20 cellular contexts compared by ENCODE assay signal in the genomic region with DNA sequence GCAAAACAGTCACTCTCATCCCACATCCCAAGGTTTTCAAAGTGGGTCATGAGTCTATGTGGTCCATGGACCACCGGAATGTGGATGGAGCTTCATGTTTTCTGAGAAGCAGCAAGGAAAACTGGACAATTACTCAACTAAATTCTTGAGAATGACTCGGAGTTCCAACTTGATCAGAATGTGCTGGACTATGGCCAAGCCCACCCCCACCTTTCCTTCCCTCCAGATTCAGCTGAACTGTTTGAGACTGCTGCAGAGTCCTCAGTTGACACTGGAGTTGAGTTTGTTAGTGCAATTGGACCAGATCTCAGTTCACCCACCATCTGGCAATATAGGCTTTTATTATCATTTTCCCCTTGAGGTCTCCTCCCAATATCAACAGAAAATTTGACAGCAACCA. TPM values are rescaled to one million over a fixed set of nuclear protein-coding genes. Genes with fewer than 3 reads are reported as not detected.
DNase-seq lines count a peak whose midpoint lies in the region; ATAC-seq and TF ChIP-seq lines count a peak whose summit lies in the region.
"Had no signal": no experiment of that assay in that cellular context is flagged by ENCODE, and none has a peak within 500 bp of the region (broad histone marks: within the 10 kb centered on the region; RNA-seq: fewer than 3 reads in every experiment).

No MANE protein-coding gene starts in this region.

- H3K4me3 ChIP-seq in HCT116 (replicated peaks in 1 of 2; ENCODE audit: low read depth in 1 of 2, low read length in 2 of 2) (no peak overlapping the region), astrocyte of the spinal cord (ENCODE audit: low read depth, low read length) (no peak overlapping the region), heart right ventricle (no peak overlapping the region), skeletal muscle cell (ENCODE audit: low read depth, low read length) (no peak overlapping the region)
- H3K4me3 ChIP-seq: colonic mucosa had no signal

- H3K4me2 ChIP-seq in HCT116 (ENCODE audit: low read length): peak overlapping the region; percentile 21

- no peak overlapping the region for H3K9ac ChIP-seq in HCT116 (ENCODE audit: low read length)

- POLR2A ChIA-PET in HCT116 (lab: Charles Lee): no interaction called here

- peak; percentile 52; the same call in 1 of the 2 replicates for ATAC-seq in HCT116
- ATAC-seq in heart right ventricle: peak; percentile 38 to 87 (median 76)
- ATAC-seq in GM18517 (IDR thresholded peaks at IDR 0.05; ENCODE audit: unreplicated experiment): no peak
- no peak for ATAC-seq in GM18870 (IDR thresholded peaks at IDR 0.05; ENCODE audit: unreplicated experiment)
- ATAC-seq: activated naive CD8-positive, alpha-beta T cell treated with anti-CD3 and anti-CD28 coated beads, Interleukin-2, amount 50 U/mL, for 24 hours; natural killer cell; Panc1 had no signal

- H3K9me3 ChIP-seq in HCT116 (ENCODE audit: control insufficient read depth in 1 of 2, insufficient read depth in 1 of 2, low read depth in 1 of 2, low read length in 2 of 2): no peaks in the 10 kb centered on the region
- H3K9me3 ChIP-seq in heart right ventricle: peaks cover 0 to 8% (median 0%) of the 10 kb centered on the region in 11 donors
- H3K9me3 ChIP-seq: colonic mucosa had no signal

- H3K79me2 ChIP-seq in HCT116 (ENCODE audit: insufficient read depth, low read length): no peaks in the 10 kb centered on the region

- H3K9me2 ChIP-seq in HCT116 (ENCODE audit: insufficient read depth): no peaks in the 10 kb centered on the region

- TF ChIP-seq CTCF in HCT116 (IDR thresholded peaks at IDR 0.05 in 2 of 3, conservative IDR thresholded peaks at IDR 0.05 in 1 of 3; ENCODE audit: borderline replicate concordance in 1 of 3, insufficient read depth in 1 of 3, low read depth in 2 of 3, low read length in 2 of 3) (no peak), astrocyte of the spinal cord (IDR thresholded peaks at IDR 0.05; ENCODE audit: low read depth, low read length) (no peak), heart right ventricle (IDR thresholded peaks at IDR 0.05) (no peak)

- 47 to 57% methylated on average over 2 of the region's 2 CpGs for WGBS in heart right ventricle, 2 donors

- H3K27ac ChIP-seq in HCT116 (ENCODE audit: low read depth, low read length) (no peak overlapping the region), heart right ventricle (peak overlapping the region in 8 of 10 donors; percentile 32 to 77 (median 66))
- H3K27ac ChIP-seq: colonic mucosa had no signal

- CTCF ChIA-PET in HCT116 (lab: Charles Lee): interaction anchor here (1.3 kb wide), 1 partner anchor 83 kb away, joined by 8 read pairs; no protein-coding TSS in a partner anchor

- no peak for TF ChIP-seq POLR2A in HCT116 (IDR thresholded peaks at IDR 0.05; ENCODE audit: borderline replicate concordance, extremely low read depth, insufficient read depth, insufficient read length)

- no peaks in the 10 kb centered on the region for H4K20me1 ChIP-seq in HCT116 (ENCODE audit: insufficient read depth)

- intact Hi-C loops in HCT116 (cut with micrococcal nuclease): no loop called here
- intact Hi-C loops in heart right ventricle (cut with DNase I): no loop called here

- H3K27me3 ChIP-seq in HCT116 (ENCODE audit: insufficient read depth, low read length) (no peaks in the 10 kb centered on the region), heart right ventricle (no peaks in the 10 kb centered on the region)
- H3K27me3 ChIP-seq: colonic mucosa had no signal

- TF ChIP-seq RAD21 in HCT116 (IDR thresholded peaks at IDR 0.05; ENCODE audit: low read depth): no peak

- peaks cover 5 to 29% of the 10 kb centered on the region in 2 experiments; a peak in 3 of 4 replicates for H3K4me1 ChIP-seq in HCT116 (ENCODE audit: control insufficient read depth in 1 of 2, insufficient read depth in 2 of 2, low read length in 2 of 2)
- H3K4me1 ChIP-seq in heart right ventricle: peaks cover 0 to 36% (median 8%) of the 10 kb centered on the region in 9 donors
- H3K4me1 ChIP-seq: colonic mucosa had no signal

- H2AFZ ChIP-seq in HCT116 (ENCODE audit: low read depth, low read length, poor library complexity, severe bottlenecking): no peak overlapping the region

- DNase-seq in HCT116 (ENCODE audit: low read depth, low spot score) (no peak), astrocyte of the spinal cord (ENCODE audit: low read depth, low spot score) (peak; percentile 29), heart right ventricle (peak; percentile 33 to 62), skeletal muscle cell (ENCODE audit: low read depth) (peak; percentile 73), NCI-H345 (lab: John Stamatoyannopoulos, UW) (no peak)
- DNase-seq in stimulated activated CD4-positive, alpha-beta T cell treated with anti-CD3 and anti-CD28 coated beads, Interleukin-2, amount 100 ng/mL, for 24 hours: no peak
- DNase-seq: activated CD4-positive, alpha-beta T cell treated with anti-CD3 and anti-CD28 coated beads, Interleukin-2, amount 50 U/mL, for 48 hours; activated naive CD8-positive, alpha-beta T cell treated with anti-CD3 and anti-CD28 coated beads, Interleukin-2, amount 50 U/mL, for 24 hours; C1 segment of cervical spinal cord; colonic mucosa; erythroblast; mammary epithelial cell; MM.1S; natural killer cell; NCI-H1930; NCI-H526 treated with DMSO at 0.1 percent for 48 hours; substantia nigra had no signal

- RAD21 ChIA-PET in HCT116 (lab: Charles Lee; ENCODE audit: low non-redundant PET in 1 of 2, low total read pairs in 2 of 2, uncharacterized antibody in 2 of 2, unreplicated experiment in 2 of 2): no interaction called here

- no TSS peak for BruUV-seq in HCT116 (replicated peaks; lab: Mats Ljungman, UMichigan)

- no peaks in the 10 kb centered on the region for H3K36me3 ChIP-seq in HCT116 (ENCODE audit: control insufficient read depth in 1 of 2, insufficient read depth in 2 of 2, low read length in 2 of 2)
- no peaks in the 10 kb centered on the region for H3K36me3 ChIP-seq in heart right ventricle
- H3K36me3 ChIP-seq: colonic mucosa had no signal

- in situ Hi-C loops in astrocyte of the spinal cord (cut with HindIII; ENCODE audit: low sequenced_read_pairs): no loop called here

TF ChIP-seq in HCT116, 20 proteins besides CTCF, POLR2A, EP300 and RAD21 (continues in another document):
- TF ChIP-seq TCF7L2 (IDR thresholded peaks at IDR 0.05; ENCODE audit: borderline replicate concordance, extremely low read depth, insufficient read depth, insufficient read length): no peak
- TF ChIP-seq JUND (IDR thresholded peaks at IDR 0.05): no peak
- no peak for TF ChIP-seq ZNF274 (IDR thresholded peaks at IDR 0.05; ENCODE audit: low read depth, low read length)
- TF ChIP-seq, protein P1, sequence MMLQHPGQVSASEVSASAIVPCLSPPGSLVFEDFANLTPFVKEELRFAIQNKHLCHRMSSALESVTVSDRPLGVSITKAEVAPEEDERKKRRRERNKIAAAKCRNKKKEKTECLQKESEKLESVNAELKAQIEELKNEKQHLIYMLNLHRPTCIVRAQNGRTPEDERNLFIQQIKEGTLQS (IDR thresholded peaks at IDR 0.05): no peak
- TF ChIP-seq SRF (IDR thresholded peaks at IDR 0.05; ENCODE audit: low read depth): no peak
- no peak for TF ChIP-seq POLR2AphosphoS5 (IDR thresholded peaks at IDR 0.05; ENCODE audit: low read depth, low read length)
- no peak for TF ChIP-seq ELF1 (IDR thresholded peaks at IDR 0.05; ENCODE audit: borderline replicate concordance, low read depth)
- TF ChIP-seq CBX3 (IDR thresholded peaks at IDR 0.05; ENCODE audit: low read depth): no peak
- TF ChIP-seq FOSL1 (IDR thresholded peaks at IDR 0.05; ENCODE audit: low read depth): no peak
- no peak for TF ChIP-seq EZH2 (IDR thresholded peaks at IDR 0.05)
- TF ChIP-seq EGR1 (IDR thresholded peaks at IDR 0.05; ENCODE audit: low read depth): no peak
- TF ChIP-seq, protein P2, sequence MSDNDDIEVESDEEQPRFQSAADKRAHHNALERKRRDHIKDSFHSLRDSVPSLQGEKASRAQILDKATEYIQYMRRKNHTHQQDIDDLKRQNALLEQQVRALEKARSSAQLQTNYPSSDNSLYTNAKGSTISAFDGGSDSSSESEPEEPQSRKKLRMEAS (IDR thresholded peaks at IDR 0.05): no peak
- TF ChIP-seq, protein P3, sequence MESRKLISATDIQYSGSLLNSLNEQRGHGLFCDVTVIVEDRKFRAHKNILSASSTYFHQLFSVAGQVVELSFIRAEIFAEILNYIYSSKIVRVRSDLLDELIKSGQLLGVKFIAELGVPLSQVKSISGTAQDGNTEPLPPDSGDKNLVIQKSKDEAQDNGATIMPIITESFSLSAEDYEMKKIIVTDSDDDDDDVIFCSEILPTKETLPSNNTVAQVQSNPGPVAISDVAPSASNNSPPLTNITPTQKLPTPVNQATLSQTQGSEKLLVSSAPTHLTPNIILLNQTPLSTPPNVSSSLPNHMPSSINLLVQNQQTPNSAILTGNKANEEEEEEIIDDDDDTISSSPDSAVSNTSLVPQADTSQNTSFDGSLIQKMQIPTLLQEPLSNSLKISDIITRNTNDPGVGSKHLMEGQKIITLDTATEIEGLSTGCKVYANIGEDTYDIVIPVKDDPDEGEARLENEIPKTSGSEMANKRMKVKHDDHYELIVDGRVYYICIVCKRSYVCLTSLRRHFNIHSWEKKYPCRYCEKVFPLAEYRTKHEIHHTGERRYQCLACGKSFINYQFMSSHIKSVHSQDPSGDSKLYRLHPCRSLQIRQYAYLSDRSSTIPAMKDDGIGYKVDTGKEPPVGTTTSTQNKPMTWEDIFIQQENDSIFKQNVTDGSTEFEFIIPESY (IDR thresholded peaks at IDR 0.05; ENCODE audit: extremely low read depth, insufficient replicate concordance, low read length): no peak
- TF ChIP-seq SIN3A (IDR thresholded peaks at IDR 0.05; ENCODE audit: low read depth): no peak
- no peak for TF ChIP-seq CEBPB (IDR thresholded peaks at IDR 0.05; ENCODE audit: low read depth)
- TF ChIP-seq ZFX (IDR thresholded peaks at IDR 0.05): no peak
- TF ChIP-seq EZH2phosphoT487 (IDR thresholded peaks at IDR 0.05; ENCODE audit: borderline replicate concordance): no peak
- no peak for TF ChIP-seq SP1 (IDR thresholded peaks at IDR 0.05; ENCODE audit: low read depth)

RNA-seq across cellular contexts. Expression of gene COL4A4, which starts 9.0 kb away (rescaled TPM):
- 5.9 TPM for total RNA-seq in HCT116 (2021; ENCODE audit: unreplicated experiment)
- 1.9 and 2.0 TPM in 2 replicates for polyA plus RNA-seq in HCT116 (2012)
- 10 to 100 TPM in 1 of 10 donors, 1 to 10 TPM in 9; 2.2 to 11.4 (median 4.4) TPM for total RNA-seq in heart right ventricle
- polyA plus RNA-seq in heart right ventricle: 1 to 10 TPM in 1 of 2 donors, under 1 TPM in 1; 0.84 to 3.9 TPM

RNA-seq across cellular contexts. Expression of gene COL4A3, which starts 9.4 kb away (rescaled TPM):
- total RNA-seq in HCT116 (2021; ENCODE audit: unreplicated experiment) (4.9 TPM), heart right ventricle (1 to 10 TPM; 1.0 to 6.2 (median 2.3) TPM)
- 3.7 and 4.3 TPM in 2 replicates for polyA plus RNA-seq in HCT116 (2012)
- polyA plus RNA-seq in heart right ventricle: 1 to 10 TPM in 1 of 2 donors, under 1 TPM in 1; 0.91 to 5.9 TPM
- total RNA-seq: mammary epithelial cell had no signal
- polyA plus RNA-seq: mammary epithelial cell had no signal

Comparison
In these comparisons a context has a peak if more than half of its experiments do, and no peak if none do; other contexts are left out.
1. ATAC-seq: peak in HCT116 (single experiment) and heart right ventricle (8 of 8); none in GM18517 (single experiment) and GM18870 (single experiment).
2. DNase-seq: peak in astrocyte of the spinal cord (single experiment), heart right ventricle (2 of 2) and skeletal muscle cell (single experiment); none in HCT116 (single experiment), stimulated activated CD4-positive, alpha-beta T cell treated with anti-CD3 and anti-CD28 coated beads, Interleukin-2, amount 100 ng/mL, for 24 hours (0 of 2) and NCI-H345 (single experiment).